8 cellular contexts compared by ENCODE assay signal in the genomic region with DNA sequence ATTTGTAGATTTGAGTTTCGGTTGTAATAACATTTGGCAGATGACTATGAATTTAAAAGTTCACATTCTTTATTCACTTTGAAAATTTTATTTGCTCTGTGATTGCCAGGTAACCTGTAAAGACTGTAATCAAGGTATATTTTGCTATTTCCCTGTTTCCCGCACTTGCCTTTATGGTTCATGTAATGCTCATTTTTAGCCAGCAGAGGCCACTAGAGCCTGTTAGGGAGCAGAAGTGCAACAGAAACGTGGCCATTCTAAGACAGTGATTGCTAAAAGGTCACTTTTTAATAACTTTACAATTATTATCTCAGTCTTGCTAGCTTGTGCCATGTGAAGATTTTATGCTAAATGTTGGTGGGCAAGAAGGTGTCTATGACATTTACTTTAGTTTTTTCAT. TPM values are rescaled to one million over a fixed set of nuclear protein-coding genes. Genes with fewer than 3 reads are reported as not detected.
DNase-seq lines count a peak whose midpoint lies in the region; ATAC-seq and TF ChIP-seq lines count a peak whose summit lies in the region.

No MANE protein-coding gene starts in this region.

- ATAC-seq in HG03025 (IDR thresholded peaks at IDR 0.05; ENCODE audit: low FRiP score, unreplicated experiment), result peak; percentile 72

- H3K9me3 Mint-ChIP-seq in mesothelial cell of epicardium, result peaks cover 4% of the 10 kb centered on the region

- no peak overlapping the region for H3K27ac Mint-ChIP-seq in mesothelial cell of epicardium

- DNase-seq in DMS79 treated with DMSO at 0.1 percent for 48 hours (lab: John Stamatoyannopoulos, UW) (peak; percentile 10), DMS79 (lab: John Stamatoyannopoulos, UW) (no peak), GM13977 (ENCODE audit: low spot score) (peak; percentile 63), NCI-H748 treated with DMSO at 0.1 percent for 48 hours (lab: John Stamatoyannopoulos, UW) (peak; percentile 8), cerebellum (ENCODE audit: low spot score) (peak; percentile 27), mesothelial cell of epicardium (ENCODE audit: low spot score in 2 of 2, unreplicated experiment in 2 of 2) (no peak), epidermal melanocyte (ENCODE audit: insufficient read length, low spot score) (no peak)

- TF ChIP-seq CTCF in GM13977 (IDR thresholded peaks at IDR 0.05; ENCODE audit: extremely low read depth, insufficient read depth, missing control alignments), result peak; percentile 82
- peak; percentile 53 for TF ChIP-seq CTCF in mesothelial cell of epicardium (IDR thresholded peaks at IDR 0.05; ENCODE audit: unreplicated experiment)

- in situ Hi-C loops in GM13977 (cut with MboI; ENCODE audit: low pct_unique_long_range_greater_than_20kb, low sequenced_read_pairs, unreplicated experiment), result loop anchor here (25.0 kb wide), 1 partner anchor 201 kb away; no protein-coding TSS in a partner anchor

- H3K4me1 Mint-ChIP-seq in mesothelial cell of epicardium, result peaks cover 3% of the 10 kb centered on the region

- peaks cover 10% of the 10 kb centered on the region for H3K36me3 Mint-ChIP-seq in mesothelial cell of epicardium

- H3K4me3 Mint-ChIP-seq in mesothelial cell of epicardium, result no peak overlapping the region

- no peaks in the 10 kb centered on the region for H3K27me3 Mint-ChIP-seq in mesothelial cell of epicardium (ENCODE audit: low read depth)

RNA-seq across cellular contexts. Expression of a gene that starts 12.4 kb away (rescaled TPM):
- total RNA-seq in cerebellum, result 28.4 TPM
- 32.5 to 36.9 TPM (median 33.3 TPM) in 3 replicates for total RNA-seq in mesothelial cell of epicardium

Comparison
In these comparisons a context has a peak if more than half of its experiments do, and no peak if none do; other contexts are left out.
1. DNase-seq: peak in DMS79 treated with DMSO at 0.1 percent for 48 hours (single experiment), GM13977 (single experiment), NCI-H748 treated with DMSO at 0.1 percent for 48 hours (single experiment) and cerebellum (single experiment); none in DMS79 (single experiment), mesothelial cell of epicardium (0 of 2) and epidermal melanocyte (single experiment).